ENCODE assay signal across 1 cellular context in the genomic region with DNA sequence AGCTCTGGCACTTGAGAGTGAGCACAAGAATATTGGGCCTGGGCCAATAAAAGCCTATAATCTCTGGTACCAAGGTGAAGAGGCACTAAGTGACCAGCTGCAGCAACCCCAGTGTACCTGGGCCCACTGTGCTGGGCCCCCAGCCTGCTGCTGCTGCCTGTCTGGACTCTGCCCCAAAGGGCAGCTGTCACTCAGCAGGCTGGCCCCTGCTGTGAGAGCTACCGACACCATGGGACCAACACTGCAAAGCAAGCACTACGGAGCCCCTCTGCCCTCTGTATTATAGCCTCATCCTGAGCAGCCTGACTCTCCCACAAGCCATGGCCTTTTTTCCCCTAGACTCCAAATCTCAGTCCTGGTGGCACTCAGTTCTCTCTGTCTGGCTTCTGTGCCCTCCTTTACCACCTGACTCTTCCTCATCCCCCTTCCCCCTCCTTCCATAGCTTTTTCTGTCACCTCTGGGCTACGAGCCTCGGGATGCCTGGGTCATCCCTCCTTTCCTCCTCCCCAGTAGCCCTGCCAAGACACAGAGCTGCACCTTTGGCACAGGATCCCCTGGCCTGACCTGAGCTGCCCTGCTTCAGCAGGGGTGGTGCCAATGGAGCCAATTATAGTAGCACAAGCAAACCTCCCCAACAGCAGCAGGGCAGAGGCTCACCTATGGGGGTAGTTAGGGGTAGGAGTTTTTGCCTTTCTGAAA.
A peak's percentile ranks its signal among the peaks of the same experiment; 100 is the strongest.
TF ChIP-seq lines count a peak whose summit lies in the region.

No MANE protein-coding gene starts in this region.

TF ChIP-seq in HepG2, 621 proteins besides CTCF, POLR2A, EP300 and RAD21 (continued from another document and continues in another):
- TF ChIP-seq, protein P1, sequence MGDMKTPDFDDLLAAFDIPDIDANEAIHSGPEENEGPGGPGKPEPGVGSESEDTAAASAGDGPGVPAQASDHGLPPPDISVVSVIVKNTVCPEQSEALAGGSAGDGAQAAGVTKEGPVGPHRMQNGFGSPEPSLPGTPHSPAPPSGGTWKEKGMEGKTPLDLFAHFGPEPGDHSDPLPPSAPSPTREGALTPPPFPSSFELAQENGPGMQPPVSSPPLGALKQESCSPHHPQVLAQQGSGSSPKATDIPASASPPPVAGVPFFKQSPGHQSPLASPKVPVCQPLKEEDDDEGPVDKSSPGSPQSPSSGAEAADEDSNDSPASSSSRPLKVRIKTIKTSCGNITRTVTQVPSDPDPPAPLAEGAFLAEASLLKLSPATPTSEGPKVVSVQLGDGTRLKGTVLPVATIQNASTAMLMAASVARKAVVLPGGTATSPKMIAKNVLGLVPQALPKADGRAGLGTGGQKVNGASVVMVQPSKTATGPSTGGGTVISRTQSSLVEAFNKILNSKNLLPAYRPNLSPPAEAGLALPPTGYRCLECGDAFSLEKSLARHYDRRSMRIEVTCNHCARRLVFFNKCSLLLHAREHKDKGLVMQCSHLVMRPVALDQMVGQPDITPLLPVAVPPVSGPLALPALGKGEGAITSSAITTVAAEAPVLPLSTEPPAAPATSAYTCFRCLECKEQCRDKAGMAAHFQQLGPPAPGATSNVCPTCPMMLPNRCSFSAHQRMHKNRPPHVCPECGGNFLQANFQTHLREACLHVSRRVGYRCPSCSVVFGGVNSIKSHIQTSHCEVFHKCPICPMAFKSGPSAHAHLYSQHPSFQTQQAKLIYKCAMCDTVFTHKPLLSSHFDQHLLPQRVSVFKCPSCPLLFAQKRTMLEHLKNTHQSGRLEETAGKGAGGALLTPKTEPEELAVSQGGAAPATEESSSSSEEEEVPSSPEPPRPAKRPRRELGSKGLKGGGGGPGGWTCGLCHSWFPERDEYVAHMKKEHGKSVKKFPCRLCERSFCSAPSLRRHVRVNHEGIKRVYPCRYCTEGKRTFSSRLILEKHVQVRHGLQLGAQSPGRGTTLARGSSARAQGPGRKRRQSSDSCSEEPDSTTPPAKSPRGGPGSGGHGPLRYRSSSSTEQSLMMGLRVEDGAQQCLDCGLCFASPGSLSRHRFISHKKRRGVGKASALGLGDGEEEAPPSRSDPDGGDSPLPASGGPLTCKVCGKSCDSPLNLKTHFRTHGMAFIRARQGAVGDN (CRISPR knock-in tag; IDR thresholded peaks at IDR 0.05), result peak; percentile 71
- no peak for TF ChIP-seq PHF20 (CRISPR knock-in tag; IDR thresholded peaks at IDR 0.05)
- TF ChIP-seq CBFB (CRISPR knock-in tag; IDR thresholded peaks at IDR 0.05), result no peak
- no peak for TF ChIP-seq CHD2 (IDR thresholded peaks at IDR 0.05; ENCODE audit: low read depth, low read length)
- TF ChIP-seq, protein P2, sequence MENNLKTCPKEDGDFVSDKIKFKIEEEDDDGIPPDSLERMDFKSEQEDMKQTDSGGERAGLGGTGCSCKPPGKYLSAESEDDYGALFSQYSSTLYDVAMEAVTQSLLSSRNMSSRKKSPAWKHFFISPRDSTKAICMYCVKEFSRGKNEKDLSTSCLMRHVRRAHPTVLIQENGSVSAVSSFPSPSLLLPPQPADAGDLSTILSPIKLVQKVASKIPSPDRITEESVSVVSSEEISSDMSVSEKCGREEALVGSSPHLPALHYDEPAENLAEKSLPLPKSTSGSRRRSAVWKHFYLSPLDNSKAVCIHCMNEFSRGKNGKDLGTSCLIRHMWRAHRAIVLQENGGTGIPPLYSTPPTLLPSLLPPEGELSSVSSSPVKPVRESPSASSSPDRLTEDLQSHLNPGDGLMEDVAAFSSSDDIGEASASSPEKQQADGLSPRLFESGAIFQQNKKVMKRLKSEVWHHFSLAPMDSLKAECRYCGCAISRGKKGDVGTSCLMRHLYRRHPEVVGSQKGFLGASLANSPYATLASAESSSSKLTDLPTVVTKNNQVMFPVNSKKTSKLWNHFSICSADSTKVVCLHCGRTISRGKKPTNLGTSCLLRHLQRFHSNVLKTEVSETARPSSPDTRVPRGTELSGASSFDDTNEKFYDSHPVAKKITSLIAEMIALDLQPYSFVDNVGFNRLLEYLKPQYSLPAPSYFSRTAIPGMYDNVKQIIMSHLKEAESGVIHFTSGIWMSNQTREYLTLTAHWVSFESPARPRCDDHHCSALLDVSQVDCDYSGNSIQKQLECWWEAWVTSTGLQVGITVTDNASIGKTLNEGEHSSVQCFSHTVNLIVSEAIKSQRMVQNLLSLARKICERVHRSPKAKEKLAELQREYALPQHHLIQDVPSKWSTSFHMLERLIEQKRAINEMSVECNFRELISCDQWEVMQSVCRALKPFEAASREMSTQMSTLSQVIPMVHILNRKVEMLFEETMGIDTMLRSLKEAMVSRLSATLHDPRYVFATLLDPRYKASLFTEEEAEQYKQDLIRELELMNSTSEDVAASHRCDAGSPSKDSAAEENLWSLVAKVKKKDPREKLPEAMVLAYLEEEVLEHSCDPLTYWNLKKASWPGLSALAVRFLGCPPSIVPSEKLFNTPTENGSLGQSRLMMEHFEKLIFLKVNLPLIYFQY (CRISPR knock-in tag; IDR thresholded peaks at IDR 0.05; ENCODE audit: borderline replicate concordance), result no peak
- TF ChIP-seq NONO (IDR thresholded peaks at IDR 0.05), result no peak
- TF ChIP-seq NONO (CRISPR knock-in tag; conservative IDR thresholded peaks at IDR 0.05), result peak; percentile 38; the same call in 1 of the 2 replicates
- TF ChIP-seq, protein P3, sequence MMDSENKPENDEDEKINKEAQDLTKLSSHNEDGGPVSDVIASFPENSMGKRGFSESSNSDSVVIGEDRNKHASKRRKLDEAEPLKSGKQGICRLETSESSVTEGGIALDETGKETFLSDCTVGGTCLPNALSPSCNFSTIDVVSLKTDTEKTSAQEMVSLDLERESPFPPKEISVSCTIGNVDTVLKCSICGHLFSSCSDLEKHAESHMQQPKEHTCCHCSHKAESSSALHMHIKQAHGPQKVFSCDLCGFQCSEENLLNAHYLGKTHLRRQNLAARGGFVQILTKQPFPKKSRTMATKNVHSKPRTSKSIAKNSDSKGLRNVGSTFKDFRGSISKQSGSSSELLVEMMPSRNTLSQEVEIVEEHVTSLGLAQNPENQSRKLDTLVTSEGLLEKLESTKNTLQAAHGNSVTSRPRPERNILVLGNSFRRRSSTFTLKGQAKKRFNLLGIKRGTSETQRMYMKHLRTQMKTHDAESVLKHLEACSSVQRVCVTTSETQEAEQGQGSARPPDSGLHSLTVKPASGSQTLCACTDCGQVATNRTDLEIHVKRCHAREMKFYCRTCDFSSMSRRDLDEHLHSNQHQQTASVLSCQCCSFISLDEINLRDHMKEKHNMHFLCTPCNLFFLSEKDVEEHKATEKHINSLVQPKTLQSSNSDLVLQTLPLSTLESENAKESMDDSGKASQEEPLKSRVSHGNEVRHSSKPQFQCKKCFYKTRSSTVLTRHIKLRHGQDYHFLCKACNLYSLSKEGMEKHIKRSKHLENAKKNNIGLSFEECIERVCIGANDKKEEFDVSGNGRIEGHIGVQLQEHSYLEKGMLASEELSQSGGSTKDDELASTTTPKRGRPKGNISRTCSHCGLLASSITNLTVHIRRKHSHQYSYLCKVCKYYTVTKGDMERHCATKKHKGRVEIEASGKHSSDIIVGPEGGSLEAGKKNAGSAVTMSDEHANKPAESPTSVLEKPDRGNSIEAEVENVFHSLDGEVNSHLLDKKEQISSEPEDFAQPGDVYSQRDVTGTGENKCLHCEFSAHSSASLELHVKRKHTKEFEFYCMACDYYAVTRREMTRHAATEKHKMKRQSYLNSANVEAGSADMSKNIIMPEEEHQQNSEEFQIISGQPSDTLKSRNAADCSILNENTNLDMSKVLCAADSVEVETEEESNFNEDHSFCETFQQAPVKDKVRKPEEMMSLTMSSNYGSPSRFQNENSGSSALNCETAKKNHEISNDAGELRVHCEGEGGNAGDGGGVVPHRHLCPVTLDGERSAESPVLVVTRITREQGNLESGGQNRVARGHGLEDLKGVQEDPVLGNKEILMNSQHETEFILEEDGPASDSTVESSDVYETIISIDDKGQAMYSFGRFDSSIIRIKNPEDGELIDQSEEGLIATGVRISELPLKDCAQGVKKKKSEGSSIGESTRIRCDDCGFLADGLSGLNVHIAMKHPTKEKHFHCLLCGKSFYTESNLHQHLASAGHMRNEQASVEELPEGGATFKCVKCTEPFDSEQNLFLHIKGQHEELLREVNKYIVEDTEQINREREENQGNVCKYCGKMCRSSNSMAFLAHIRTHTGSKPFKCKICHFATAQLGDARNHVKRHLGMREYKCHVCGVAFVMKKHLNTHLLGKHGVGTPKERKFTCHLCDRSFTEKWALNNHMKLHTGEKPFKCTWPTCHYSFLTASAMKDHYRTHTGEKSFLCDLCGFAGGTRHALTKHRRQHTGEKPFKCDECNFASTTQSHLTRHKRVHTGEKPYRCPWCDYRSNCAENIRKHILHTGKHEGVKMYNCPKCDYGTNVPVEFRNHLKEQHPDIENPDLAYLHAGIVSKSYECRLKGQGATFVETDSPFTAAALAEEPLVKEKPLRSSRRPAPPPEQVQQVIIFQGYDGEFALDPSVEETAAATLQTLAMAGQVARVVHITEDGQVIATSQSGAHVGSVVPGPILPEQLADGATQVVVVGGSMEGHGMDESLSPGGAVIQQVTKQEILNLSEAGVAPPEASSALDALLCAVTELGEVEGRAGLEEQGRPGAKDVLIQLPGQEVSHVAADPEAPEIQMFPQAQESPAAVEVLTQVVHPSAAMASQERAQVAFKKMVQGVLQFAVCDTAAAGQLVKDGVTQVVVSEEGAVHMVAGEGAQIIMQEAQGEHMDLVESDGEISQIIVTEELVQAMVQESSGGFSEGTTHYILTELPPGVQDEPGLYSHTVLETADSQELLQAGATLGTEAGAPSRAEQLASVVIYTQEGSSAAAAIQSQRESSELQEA (CRISPR knock-in tag; IDR thresholded peaks at IDR 0.05; ENCODE audit: not compliant biosample characterization), result no peak
- no peak for TF ChIP-seq NFATC3 (CRISPR knock-in tag; IDR thresholded peaks at IDR 0.05)
- no peak for TF ChIP-seq KAT8 (CRISPR knock-in tag; IDR thresholded peaks at IDR 0.05)
- TF ChIP-seq, protein P4, sequence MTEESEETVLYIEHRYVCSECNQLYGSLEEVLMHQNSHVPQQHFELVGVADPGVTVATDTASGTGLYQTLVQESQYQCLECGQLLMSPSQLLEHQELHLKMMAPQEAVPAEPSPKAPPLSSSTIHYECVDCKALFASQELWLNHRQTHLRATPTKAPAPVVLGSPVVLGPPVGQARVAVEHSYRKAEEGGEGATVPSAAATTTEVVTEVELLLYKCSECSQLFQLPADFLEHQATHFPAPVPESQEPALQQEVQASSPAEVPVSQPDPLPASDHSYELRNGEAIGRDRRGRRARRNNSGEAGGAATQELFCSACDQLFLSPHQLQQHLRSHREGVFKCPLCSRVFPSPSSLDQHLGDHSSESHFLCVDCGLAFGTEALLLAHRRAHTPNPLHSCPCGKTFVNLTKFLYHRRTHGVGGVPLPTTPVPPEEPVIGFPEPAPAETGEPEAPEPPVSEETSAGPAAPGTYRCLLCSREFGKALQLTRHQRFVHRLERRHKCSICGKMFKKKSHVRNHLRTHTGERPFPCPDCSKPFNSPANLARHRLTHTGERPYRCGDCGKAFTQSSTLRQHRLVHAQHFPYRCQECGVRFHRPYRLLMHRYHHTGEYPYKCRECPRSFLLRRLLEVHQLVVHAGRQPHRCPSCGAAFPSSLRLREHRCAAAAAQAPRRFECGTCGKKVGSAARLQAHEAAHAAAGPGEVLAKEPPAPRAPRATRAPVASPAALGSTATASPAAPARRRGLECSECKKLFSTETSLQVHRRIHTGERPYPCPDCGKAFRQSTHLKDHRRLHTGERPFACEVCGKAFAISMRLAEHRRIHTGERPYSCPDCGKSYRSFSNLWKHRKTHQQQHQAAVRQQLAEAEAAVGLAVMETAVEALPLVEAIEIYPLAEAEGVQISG (CRISPR knock-in tag; IDR thresholded peaks at IDR 0.05), result 0 out of 2 replicates have a peak, but pooled peaks have one; percentile 11
- 0 out of 2 replicates have a peak, but pooled peaks have one; percentile 24 for TF ChIP-seq ZNF205 (CRISPR knock-in tag; IDR thresholded peaks at IDR 0.05)
- no peak for TF ChIP-seq THAP11 (CRISPR knock-in tag; IDR thresholded peaks at IDR 0.05)
- TF ChIP-seq, protein P5, sequence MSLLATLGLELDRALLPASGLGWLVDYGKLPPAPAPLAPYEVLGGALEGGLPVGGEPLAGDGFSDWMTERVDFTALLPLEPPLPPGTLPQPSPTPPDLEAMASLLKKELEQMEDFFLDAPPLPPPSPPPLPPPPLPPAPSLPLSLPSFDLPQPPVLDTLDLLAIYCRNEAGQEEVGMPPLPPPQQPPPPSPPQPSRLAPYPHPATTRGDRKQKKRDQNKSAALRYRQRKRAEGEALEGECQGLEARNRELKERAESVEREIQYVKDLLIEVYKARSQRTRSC (CRISPR knock-in tag; IDR thresholded peaks at IDR 0.05; ENCODE audit: low read depth), result no peak
- no peak for TF ChIP-seq ZNF614 (CRISPR knock-in tag; IDR thresholded peaks at IDR 0.05; ENCODE audit: borderline replicate concordance)
- TF ChIP-seq, protein P6, sequence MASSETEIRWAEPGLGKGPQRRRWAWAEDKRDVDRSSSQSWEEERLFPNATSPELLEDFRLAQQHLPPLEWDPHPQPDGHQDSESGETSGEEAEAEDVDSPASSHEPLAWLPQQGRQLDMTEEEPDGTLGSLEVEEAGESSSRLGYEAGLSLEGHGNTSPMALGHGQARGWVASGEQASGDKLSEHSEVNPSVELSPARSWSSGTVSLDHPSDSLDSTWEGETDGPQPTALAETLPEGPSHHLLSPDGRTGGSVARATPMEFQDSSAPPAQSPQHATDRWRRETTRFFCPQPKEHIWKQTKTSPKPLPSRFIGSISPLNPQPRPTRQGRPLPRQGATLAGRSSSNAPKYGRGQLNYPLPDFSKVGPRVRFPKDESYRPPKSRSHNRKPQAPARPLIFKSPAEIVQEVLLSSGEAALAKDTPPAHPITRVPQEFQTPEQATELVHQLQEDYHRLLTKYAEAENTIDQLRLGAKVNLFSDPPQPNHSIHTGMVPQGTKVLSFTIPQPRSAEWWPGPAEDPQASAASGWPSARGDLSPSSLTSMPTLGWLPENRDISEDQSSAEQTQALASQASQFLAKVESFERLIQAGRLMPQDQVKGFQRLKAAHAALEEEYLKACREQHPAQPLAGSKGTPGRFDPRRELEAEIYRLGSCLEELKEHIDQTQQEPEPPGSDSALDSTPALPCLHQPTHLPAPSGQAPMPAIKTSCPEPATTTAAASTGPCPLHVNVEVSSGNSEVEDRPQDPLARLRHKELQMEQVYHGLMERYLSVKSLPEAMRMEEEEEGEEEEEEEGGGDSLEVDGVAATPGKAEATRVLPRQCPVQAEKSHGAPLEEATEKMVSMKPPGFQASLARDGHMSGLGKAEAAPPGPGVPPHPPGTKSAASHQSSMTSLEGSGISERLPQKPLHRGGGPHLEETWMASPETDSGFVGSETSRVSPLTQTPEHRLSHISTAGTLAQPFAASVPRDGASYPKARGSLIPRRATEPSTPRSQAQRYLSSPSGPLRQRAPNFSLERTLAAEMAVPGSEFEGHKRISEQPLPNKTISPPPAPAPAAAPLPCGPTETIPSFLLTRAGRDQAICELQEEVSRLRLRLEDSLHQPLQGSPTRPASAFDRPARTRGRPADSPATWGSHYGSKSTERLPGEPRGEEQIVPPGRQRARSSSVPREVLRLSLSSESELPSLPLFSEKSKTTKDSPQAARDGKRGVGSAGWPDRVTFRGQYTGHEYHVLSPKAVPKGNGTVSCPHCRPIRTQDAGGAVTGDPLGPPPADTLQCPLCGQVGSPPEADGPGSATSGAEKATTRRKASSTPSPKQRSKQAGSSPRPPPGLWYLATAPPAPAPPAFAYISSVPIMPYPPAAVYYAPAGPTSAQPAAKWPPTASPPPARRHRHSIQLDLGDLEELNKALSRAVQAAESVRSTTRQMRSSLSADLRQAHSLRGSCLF (CRISPR knock-in tag; IDR thresholded peaks at IDR 0.05; ENCODE audit: borderline replicate concordance), result no peak
- TF ChIP-seq, protein P7, sequence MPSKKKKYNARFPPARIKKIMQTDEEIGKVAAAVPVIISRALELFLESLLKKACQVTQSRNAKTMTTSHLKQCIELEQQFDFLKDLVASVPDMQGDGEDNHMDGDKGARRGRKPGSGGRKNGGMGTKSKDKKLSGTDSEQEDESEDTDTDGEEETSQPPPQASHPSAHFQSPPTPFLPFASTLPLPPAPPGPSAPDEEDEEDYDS (CRISPR knock-in tag; IDR thresholded peaks at IDR 0.05), result 0 out of 2 replicates have a peak, but pooled peaks have one; percentile 12
- TF ChIP-seq NR1H2 (CRISPR knock-in tag; IDR thresholded peaks at IDR 0.05; ENCODE audit: borderline replicate concordance, low read depth), result no peak
- TF ChIP-seq HDAC1 (CRISPR knock-in tag; IDR thresholded peaks at IDR 0.05), result 0 out of 2 replicates have a peak, but pooled peaks have one; percentile 22
- TF ChIP-seq RBFOX2 (IDR thresholded peaks at IDR 0.05; ENCODE audit: low read depth, low read length), result 0 out of 2 replicates have a peak, but pooled peaks have one; percentile 36
- TF ChIP-seq HNF4A (CRISPR knock-in tag; IDR thresholded peaks at IDR 0.05), result peak; percentile 73
